In the genomic region with DNA sequence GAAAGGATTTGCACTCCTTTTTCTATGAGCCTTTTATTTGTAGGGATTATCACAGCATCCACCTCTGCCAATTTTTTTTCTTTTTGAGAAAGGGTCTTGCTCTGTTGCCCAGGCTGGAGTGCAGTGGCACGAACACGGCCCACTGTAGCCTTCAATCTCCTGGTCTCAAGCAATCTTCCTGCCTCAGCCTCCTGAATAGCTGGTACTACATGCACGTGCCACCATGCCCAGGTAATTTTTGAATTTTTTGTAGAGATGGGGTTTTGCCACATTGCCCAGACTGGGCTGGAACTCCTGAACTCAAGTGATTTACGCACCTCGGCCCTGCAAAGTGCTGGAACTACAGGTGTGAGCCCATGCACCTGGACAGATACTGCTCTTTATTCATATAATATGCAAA, we compare ENCODE assay signal across 1 cellular context.
TF ChIP-seq lines count a peak whose summit lies in the region.

No MANE protein-coding gene starts in this region.

TF ChIP-seq in HepG2, 621 proteins besides CTCF, POLR2A, EP300 and RAD21:
- TF ChIP-seq MBNL3 (CRISPR knock-in tag; conservative IDR thresholded peaks at IDR 0.05): no peak
- TF ChIP-seq TAF1 (CRISPR knock-in tag; IDR thresholded peaks at IDR 0.05): no peak
- TF ChIP-seq, protein P1, sequence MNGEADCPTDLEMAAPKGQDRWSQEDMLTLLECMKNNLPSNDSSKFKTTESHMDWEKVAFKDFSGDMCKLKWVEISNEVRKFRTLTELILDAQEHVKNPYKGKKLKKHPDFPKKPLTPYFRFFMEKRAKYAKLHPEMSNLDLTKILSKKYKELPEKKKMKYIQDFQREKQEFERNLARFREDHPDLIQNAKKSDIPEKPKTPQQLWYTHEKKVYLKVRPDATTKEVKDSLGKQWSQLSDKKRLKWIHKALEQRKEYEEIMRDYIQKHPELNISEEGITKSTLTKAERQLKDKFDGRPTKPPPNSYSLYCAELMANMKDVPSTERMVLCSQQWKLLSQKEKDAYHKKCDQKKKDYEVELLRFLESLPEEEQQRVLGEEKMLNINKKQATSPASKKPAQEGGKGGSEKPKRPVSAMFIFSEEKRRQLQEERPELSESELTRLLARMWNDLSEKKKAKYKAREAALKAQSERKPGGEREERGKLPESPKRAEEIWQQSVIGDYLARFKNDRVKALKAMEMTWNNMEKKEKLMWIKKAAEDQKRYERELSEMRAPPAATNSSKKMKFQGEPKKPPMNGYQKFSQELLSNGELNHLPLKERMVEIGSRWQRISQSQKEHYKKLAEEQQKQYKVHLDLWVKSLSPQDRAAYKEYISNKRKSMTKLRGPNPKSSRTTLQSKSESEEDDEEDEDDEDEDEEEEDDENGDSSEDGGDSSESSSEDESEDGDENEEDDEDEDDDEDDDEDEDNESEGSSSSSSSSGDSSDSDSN (CRISPR knock-in tag; IDR thresholded peaks at IDR 0.05): no peak
- TF ChIP-seq ZNF790 (CRISPR knock-in tag; IDR thresholded peaks at IDR 0.05; ENCODE audit: borderline replicate concordance): no peak
- no peak for TF ChIP-seq SALL1 (CRISPR knock-in tag; IDR thresholded peaks at IDR 0.05)
- TF ChIP-seq CEBPG (CRISPR knock-in tag; IDR thresholded peaks at IDR 0.05): no peak
- TF ChIP-seq KAT8 (CRISPR knock-in tag; IDR thresholded peaks at IDR 0.05): no peak
- no peak for TF ChIP-seq SMC3 (IDR thresholded peaks at IDR 0.05; ENCODE audit: low read length)
- no peak for TF ChIP-seq DR1 (CRISPR knock-in tag; IDR thresholded peaks at IDR 0.05)
- TF ChIP-seq ZNF282 (IDR thresholded peaks at IDR 0.05; ENCODE audit: partially characterized antibody): no peak
- TF ChIP-seq, protein P2, sequence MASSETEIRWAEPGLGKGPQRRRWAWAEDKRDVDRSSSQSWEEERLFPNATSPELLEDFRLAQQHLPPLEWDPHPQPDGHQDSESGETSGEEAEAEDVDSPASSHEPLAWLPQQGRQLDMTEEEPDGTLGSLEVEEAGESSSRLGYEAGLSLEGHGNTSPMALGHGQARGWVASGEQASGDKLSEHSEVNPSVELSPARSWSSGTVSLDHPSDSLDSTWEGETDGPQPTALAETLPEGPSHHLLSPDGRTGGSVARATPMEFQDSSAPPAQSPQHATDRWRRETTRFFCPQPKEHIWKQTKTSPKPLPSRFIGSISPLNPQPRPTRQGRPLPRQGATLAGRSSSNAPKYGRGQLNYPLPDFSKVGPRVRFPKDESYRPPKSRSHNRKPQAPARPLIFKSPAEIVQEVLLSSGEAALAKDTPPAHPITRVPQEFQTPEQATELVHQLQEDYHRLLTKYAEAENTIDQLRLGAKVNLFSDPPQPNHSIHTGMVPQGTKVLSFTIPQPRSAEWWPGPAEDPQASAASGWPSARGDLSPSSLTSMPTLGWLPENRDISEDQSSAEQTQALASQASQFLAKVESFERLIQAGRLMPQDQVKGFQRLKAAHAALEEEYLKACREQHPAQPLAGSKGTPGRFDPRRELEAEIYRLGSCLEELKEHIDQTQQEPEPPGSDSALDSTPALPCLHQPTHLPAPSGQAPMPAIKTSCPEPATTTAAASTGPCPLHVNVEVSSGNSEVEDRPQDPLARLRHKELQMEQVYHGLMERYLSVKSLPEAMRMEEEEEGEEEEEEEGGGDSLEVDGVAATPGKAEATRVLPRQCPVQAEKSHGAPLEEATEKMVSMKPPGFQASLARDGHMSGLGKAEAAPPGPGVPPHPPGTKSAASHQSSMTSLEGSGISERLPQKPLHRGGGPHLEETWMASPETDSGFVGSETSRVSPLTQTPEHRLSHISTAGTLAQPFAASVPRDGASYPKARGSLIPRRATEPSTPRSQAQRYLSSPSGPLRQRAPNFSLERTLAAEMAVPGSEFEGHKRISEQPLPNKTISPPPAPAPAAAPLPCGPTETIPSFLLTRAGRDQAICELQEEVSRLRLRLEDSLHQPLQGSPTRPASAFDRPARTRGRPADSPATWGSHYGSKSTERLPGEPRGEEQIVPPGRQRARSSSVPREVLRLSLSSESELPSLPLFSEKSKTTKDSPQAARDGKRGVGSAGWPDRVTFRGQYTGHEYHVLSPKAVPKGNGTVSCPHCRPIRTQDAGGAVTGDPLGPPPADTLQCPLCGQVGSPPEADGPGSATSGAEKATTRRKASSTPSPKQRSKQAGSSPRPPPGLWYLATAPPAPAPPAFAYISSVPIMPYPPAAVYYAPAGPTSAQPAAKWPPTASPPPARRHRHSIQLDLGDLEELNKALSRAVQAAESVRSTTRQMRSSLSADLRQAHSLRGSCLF (CRISPR knock-in tag; IDR thresholded peaks at IDR 0.05; ENCODE audit: borderline replicate concordance): no peak
- TF ChIP-seq ATM (IDR thresholded peaks at IDR 0.05; ENCODE audit: borderline replicate concordance): no peak
- no peak for TF ChIP-seq ZNF598 (CRISPR knock-in tag; IDR thresholded peaks at IDR 0.05; ENCODE audit: borderline replicate concordance)
- no peak for TF ChIP-seq CBFB (CRISPR knock-in tag; IDR thresholded peaks at IDR 0.05)
- TF ChIP-seq ZMAT3 (CRISPR knock-in tag; conservative IDR thresholded peaks at IDR 0.05): no peak
- no peak for TF ChIP-seq ZNF496 (CRISPR knock-in tag; IDR thresholded peaks at IDR 0.05; ENCODE audit: insufficient replicate concordance)
- TF ChIP-seq ZNF772 (CRISPR knock-in tag; IDR thresholded peaks at IDR 0.05): no peak
- TF ChIP-seq, protein P3, sequence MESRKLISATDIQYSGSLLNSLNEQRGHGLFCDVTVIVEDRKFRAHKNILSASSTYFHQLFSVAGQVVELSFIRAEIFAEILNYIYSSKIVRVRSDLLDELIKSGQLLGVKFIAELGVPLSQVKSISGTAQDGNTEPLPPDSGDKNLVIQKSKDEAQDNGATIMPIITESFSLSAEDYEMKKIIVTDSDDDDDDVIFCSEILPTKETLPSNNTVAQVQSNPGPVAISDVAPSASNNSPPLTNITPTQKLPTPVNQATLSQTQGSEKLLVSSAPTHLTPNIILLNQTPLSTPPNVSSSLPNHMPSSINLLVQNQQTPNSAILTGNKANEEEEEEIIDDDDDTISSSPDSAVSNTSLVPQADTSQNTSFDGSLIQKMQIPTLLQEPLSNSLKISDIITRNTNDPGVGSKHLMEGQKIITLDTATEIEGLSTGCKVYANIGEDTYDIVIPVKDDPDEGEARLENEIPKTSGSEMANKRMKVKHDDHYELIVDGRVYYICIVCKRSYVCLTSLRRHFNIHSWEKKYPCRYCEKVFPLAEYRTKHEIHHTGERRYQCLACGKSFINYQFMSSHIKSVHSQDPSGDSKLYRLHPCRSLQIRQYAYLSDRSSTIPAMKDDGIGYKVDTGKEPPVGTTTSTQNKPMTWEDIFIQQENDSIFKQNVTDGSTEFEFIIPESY (CRISPR knock-in tag; IDR thresholded peaks at IDR 0.05): no peak
- TF ChIP-seq ARNTL (CRISPR knock-in tag; IDR thresholded peaks at IDR 0.05): no peak
